8 cellular contexts compared by ENCODE assay signal in the genomic region with DNA sequence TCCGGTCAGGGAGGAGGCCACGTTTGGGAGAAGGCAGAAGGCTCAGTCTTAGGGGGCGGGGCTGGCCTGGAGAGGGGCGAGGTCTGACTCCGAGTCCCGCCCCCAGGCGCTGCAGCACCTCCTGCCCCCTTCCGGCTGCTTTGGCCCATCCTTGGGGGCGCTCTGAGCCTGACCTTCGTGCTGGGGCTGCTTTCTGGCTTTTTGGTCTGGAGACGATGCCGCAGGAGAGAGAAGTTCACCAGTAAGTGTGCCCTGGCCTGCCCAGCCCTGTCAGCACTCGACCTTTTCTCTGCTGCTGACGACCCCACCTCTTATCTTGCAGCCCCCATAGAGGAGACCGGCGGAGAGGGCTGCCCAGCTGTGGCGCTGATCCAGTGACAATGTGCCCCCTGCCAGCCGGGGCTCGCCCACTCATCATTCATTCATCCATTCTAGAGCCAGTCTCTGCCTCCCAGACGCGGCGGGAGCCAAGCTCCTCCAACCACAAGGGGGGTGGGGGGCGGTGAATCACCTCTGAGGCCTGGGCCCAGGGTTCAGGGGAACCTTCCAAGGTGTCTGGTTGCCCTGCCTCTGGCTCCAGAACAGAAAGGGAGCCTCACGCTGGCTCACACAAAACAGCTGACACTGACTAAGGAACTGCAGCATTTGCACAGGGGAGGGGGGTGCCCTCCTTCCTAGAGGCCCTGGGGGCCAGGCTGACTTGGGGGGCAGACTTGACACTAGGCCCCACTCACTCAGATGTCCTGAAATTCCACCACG. TPM values are rescaled to one million over a fixed set of nuclear protein-coding genes. Genes with fewer than 3 reads are reported as not detected.
DNase-seq lines count a peak whose midpoint lies in the region; ATAC-seq and TF ChIP-seq lines count a peak whose summit lies in the region.

No MANE protein-coding gene starts in this region.

- TF ChIP-seq CTCF in progenitor cell of endocrine pancreas (IDR thresholded peaks at IDR 0.05; ENCODE audit: unreplicated experiment) = peak; percentile 52

- H3K9me3 Mint-ChIP-seq in activated naive CD8-positive, alpha-beta T cell treated with anti-CD3 and anti-CD28 coated beads, Interleukin-2, amount 10 ng/mL, durations not matched to agents 7 days and 5 days = no peaks in the 10 kb centered on the region
- no peaks in the 10 kb centered on the region for H3K9me3 Mint-ChIP-seq in progenitor cell of endocrine pancreas (ENCODE audit: low read depth)

- H3K27ac Mint-ChIP-seq in activated naive CD8-positive, alpha-beta T cell treated with anti-CD3 and anti-CD28 coated beads, Interleukin-2, amount 10 ng/mL, durations not matched to agents 7 days and 5 days = peak overlapping the region; percentile 87
- H3K27ac Mint-ChIP-seq in progenitor cell of endocrine pancreas = peak overlapping the region; percentile 99

- H3K4me1 ChIP-seq in HUES64 (ENCODE audit: insufficient read depth, low read length) = peaks cover 14% of the 10 kb centered on the region

- peak overlapping the region; percentile 78 for H3K4me3 ChIP-seq in HUES64 (ENCODE audit: low read length)

- H3K4me3 Mint-ChIP-seq in activated naive CD8-positive, alpha-beta T cell treated with anti-CD3 and anti-CD28 coated beads, Interleukin-2, amount 10 ng/mL, durations not matched to agents 7 days and 5 days = peak overlapping the region; percentile 90
- H3K4me3 Mint-ChIP-seq in progenitor cell of endocrine pancreas (ENCODE audit: low read depth) = peak overlapping the region; percentile 91

- peak; percentile 15 for ATAC-seq in activated naive CD8-positive, alpha-beta T cell treated with anti-CD3 and anti-CD28 coated beads, Interleukin-2, amount 10 ng/mL, durations not matched to agents 7 days and 5 days (ENCODE audit: low read depth)
- ATAC-seq in GM21447 (IDR thresholded peaks at IDR 0.05; ENCODE audit: unreplicated experiment) = no peak

- peak overlapping the region; percentile 100 for H3K27ac ChIP-seq in HUES64 (ENCODE audit: low read depth, low read length)

- peaks cover 36% of the 10 kb centered on the region for H3K4me1 Mint-ChIP-seq in activated naive CD8-positive, alpha-beta T cell treated with anti-CD3 and anti-CD28 coated beads, Interleukin-2, amount 10 ng/mL, durations not matched to agents 7 days and 5 days
- H3K4me1 Mint-ChIP-seq in progenitor cell of endocrine pancreas (ENCODE audit: low read depth) = peaks cover 35% of the 10 kb centered on the region

- H3K36me3 Mint-ChIP-seq in activated naive CD8-positive, alpha-beta T cell treated with anti-CD3 and anti-CD28 coated beads, Interleukin-2, amount 10 ng/mL, durations not matched to agents 7 days and 5 days = peaks cover 6% of the 10 kb centered on the region
- H3K36me3 Mint-ChIP-seq in progenitor cell of endocrine pancreas (ENCODE audit: insufficient read depth) = peaks cover 7% of the 10 kb centered on the region

- no peaks in the 10 kb centered on the region for H3K9me3 ChIP-seq in HUES64 (ENCODE audit: insufficient read depth, low read depth, low read length)

- peaks cover 11% of the 10 kb centered on the region for H3K36me3 ChIP-seq in HUES64 (ENCODE audit: insufficient read depth, low read length)

- peak; percentile 93 for DNase-seq in DMS 273 (lab: John Stamatoyannopoulos, UW; ENCODE audit: unreplicated experiment)
- DNase-seq in SW480 (ENCODE audit: low spot score) = peak; percentile 87
- peak; percentile 85 for DNase-seq in activated naive CD8-positive, alpha-beta T cell treated with anti-CD3 and anti-CD28 coated beads, Interleukin-2, amount 10 ng/mL, durations not matched to agents 7 days and 5 days
- peak; percentile 94 for DNase-seq in cardiac septum (ENCODE audit: low spot score)
- DNase-seq in progenitor cell of endocrine pancreas (ENCODE audit: low spot score, unreplicated experiment) = peak; percentile 81
- peak; percentile 81 for DNase-seq in ureter (ENCODE audit: low spot score)

- intact Hi-C loops in cardiac septum (cut with DNase I) = loop anchor here (2.0 kb wide), 1 partner anchor 17 kb away; no protein-coding TSS in a partner anchor

- H3K9ac ChIP-seq in HUES64 (ENCODE audit: low read depth, low read length) = peak overlapping the region; percentile 92

- WGBS in HUES64 = 2% methylated on average over 25 of the region's 25 CpGs

- H3K27me3 ChIP-seq in HUES64 (ENCODE audit: insufficient read depth, low read length) = no peaks in the 10 kb centered on the region

- POLR2A ChIA-PET in activated naive CD8-positive, alpha-beta T cell treated with anti-CD3 and anti-CD28 coated beads, Interleukin-2, amount 10 ng/mL, durations not matched to agents 7 days and 5 days (lab: Charles Lee) = interaction anchor here (0.6 to 2.6 kb wide), 11 partner anchors 8 to 137 kb away, joined by 3 to 19 read pairs (median 4); a partner anchor contains a TSS

- peaks cover 21% of the 10 kb centered on the region for H3K27me3 Mint-ChIP-seq in activated naive CD8-positive, alpha-beta T cell treated with anti-CD3 and anti-CD28 coated beads, Interleukin-2, amount 10 ng/mL, durations not matched to agents 7 days and 5 days
- H3K27me3 Mint-ChIP-seq in progenitor cell of endocrine pancreas = no peaks in the 10 kb centered on the region

RNA-seq across cellular contexts. Expression of a gene that starts 1.5 kb away (rescaled TPM):
- 63.8 TPM for polyA plus RNA-seq in HUES64 (2013, experiment 1 of 2)
- 60.7 TPM for polyA plus RNA-seq in HUES64 (2013, experiment 2 of 2)
- total RNA-seq in activated naive CD8-positive, alpha-beta T cell treated with anti-CD3 and anti-CD28 coated beads, Interleukin-2, amount 10 ng/mL, durations not matched to agents 7 days and 5 days = 1 to 10 TPM; 2.9 TPM
- total RNA-seq in cardiac septum (229 TPM), progenitor cell of endocrine pancreas (44.3 and 57.4 TPM in 2 replicates), ureter (27.7 TPM)

RNA-seq across cellular contexts. Expression of a gene that starts 2.1 kb away (rescaled TPM):
- polyA plus RNA-seq in HUES64 (2013, experiment 1 of 2) = 64.6 TPM
- 74.2 TPM for polyA plus RNA-seq in HUES64 (2013, experiment 2 of 2)
- 10 to 100 TPM; 38.1 to 42.6 TPM for total RNA-seq in activated naive CD8-positive, alpha-beta T cell treated with anti-CD3 and anti-CD28 coated beads, Interleukin-2, amount 10 ng/mL, durations not matched to agents 7 days and 5 days
- total RNA-seq in cardiac septum (41.3 TPM), progenitor cell of endocrine pancreas (22.4 and 25.3 TPM in 2 replicates), ureter (46.3 TPM)

RNA-seq across cellular contexts. Expression of a gene that starts 2.2 kb away (rescaled TPM):
- 53.2 TPM for polyA plus RNA-seq in HUES64 (2013, experiment 1 of 2)
- polyA plus RNA-seq in HUES64 (2013, experiment 2 of 2) = 46.4 TPM
- 10 to 100 TPM; 36.3 to 36.9 TPM for total RNA-seq in activated naive CD8-positive, alpha-beta T cell treated with anti-CD3 and anti-CD28 coated beads, Interleukin-2, amount 10 ng/mL, durations not matched to agents 7 days and 5 days
- total RNA-seq in cardiac septum (13.9 TPM), progenitor cell of endocrine pancreas (44.1 and 47.4 TPM in 2 replicates), ureter (29.8 TPM)

RNA-seq across cellular contexts. Expression of a gene that starts 3.6 kb away (rescaled TPM):
- 517 TPM for polyA plus RNA-seq in HUES64 (2013, experiment 1 of 2)
- polyA plus RNA-seq in HUES64 (2013, experiment 2 of 2) = 422 TPM
- not detected for total RNA-seq in activated naive CD8-positive, alpha-beta T cell treated with anti-CD3 and anti-CD28 coated beads, Interleukin-2, amount 10 ng/mL, durations not matched to agents 7 days and 5 days
- total RNA-seq in cardiac septum = 0.16 TPM
- 563 and 578 TPM in 2 replicates for total RNA-seq in progenitor cell of endocrine pancreas
- total RNA-seq in ureter = not detected

RNA-seq across cellular contexts. Expression of a gene that starts 8.9 kb away (rescaled TPM):
- polyA plus RNA-seq in HUES64 (2013, experiment 1 of 2) = 0.25 TPM
- 0.44 TPM for polyA plus RNA-seq in HUES64 (2013, experiment 2 of 2)
- total RNA-seq in activated naive CD8-positive, alpha-beta T cell treated with anti-CD3 and anti-CD28 coated beads, Interleukin-2, amount 10 ng/mL, durations not matched to agents 7 days and 5 days = not detected
- total RNA-seq in cardiac septum (2.3 TPM), progenitor cell of endocrine pancreas (2.2 and 2.9 TPM in 2 replicates), ureter (0.42 TPM)
